ENCODE assay signal across 1 cellular context in genomic region chr2:215680605-215681598, GRCh38.
TF ChIP-seq lines count a peak whose summit lies in the region.

No MANE protein-coding gene starts in this region.

TF ChIP-seq in GM12878, 131 proteins besides CTCF, POLR2A, EP300 and RAD21 (continued from another document):
- TF ChIP-seq ZBTB33 (IDR thresholded peaks at IDR 0.05) (no peak), IRF3 (IDR thresholded peaks at IDR 0.05) (no peak), BCL3 (IDR thresholded peaks at IDR 0.05; ENCODE audit: borderline replicate concordance, insufficient read depth, low read depth, low read length, poor library complexity, severe bottlenecking) (no peak), MLLT1 (IDR thresholded peaks at IDR 0.05) (peak; percentile 78), SP1 (IDR thresholded peaks at IDR 0.05; ENCODE audit: low read depth, low read length) (no peak), HDGF (IDR thresholded peaks at IDR 0.05) (no peak), ASH2L (IDR thresholded peaks at IDR 0.05; ENCODE audit: borderline replicate concordance, low read depth) (no peak), MTA3 (IDR thresholded peaks at IDR 0.05; ENCODE audit: borderline replicate concordance, low read length) (no peak), ESRRA (IDR thresholded peaks at IDR 0.05; ENCODE audit: low read length) (no peak), ZBTB4 (CRISPR knock-in tag; IDR thresholded peaks at IDR 0.05) (no peak), CBFB (IDR thresholded peaks at IDR 0.05; ENCODE audit: low read depth) (no peak), BACH1 (IDR thresholded peaks at IDR 0.05; ENCODE audit: borderline replicate concordance) (no peak), NR2C2 (IDR thresholded peaks at IDR 0.05; ENCODE audit: borderline replicate concordance, control insufficient read depth, insufficient read length, low read depth) (no peak), SPI1 (IDR thresholded peaks at IDR 0.05; ENCODE audit: borderline replicate concordance, insufficient read depth, low read depth, low read length) (peak; percentile 6; the same call in 1 of the 2 replicates), NBN (IDR thresholded peaks at IDR 0.05) (peak; percentile 83), SIX5 (IDR thresholded peaks at IDR 0.05; ENCODE audit: low read depth, low read length, severe bottlenecking) (no peak), PAX8 (IDR thresholded peaks at IDR 0.05) (no peak), HSF1 (IDR thresholded peaks at IDR 0.05; ENCODE audit: low read depth, low read length) (no peak), RFX5 (IDR thresholded peaks at IDR 0.05; ENCODE audit: low read depth, low read length) (no peak), SMARCA5 (IDR thresholded peaks at IDR 0.05) (no peak), SREBF1 (IDR thresholded peaks at IDR 0.05; ENCODE audit: low read length) (no peak), IKZF2 (IDR thresholded peaks at IDR 0.05) (peak; percentile 78 to 88; a peak in 3 of 4 replicates)
